Comparison of ENCODE assay signal across 1 cellular context in the genomic region with DNA sequence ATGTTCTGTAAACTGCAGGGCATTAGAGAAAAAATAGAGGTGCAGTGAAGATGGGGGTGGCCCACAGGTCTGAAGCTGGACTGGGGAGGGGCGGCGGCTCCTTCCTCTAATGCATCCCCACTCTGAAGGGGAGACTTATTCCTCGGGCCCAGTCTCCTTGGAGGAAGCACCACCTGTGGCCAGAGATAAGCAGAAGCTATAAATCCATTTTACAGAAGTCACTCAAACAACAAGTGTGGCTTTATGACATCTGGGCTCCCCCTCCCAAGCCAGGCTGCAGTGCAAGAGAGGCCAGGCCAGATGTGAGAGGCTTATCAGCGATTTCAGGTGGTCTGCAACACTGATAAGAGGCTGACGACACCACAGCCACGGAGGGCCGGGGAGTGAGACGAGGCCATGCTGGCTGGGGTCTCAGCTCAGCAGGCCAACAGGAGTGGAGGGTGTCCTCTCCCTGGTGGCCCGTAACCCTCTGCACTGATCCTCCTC.
TF ChIP-seq lines count a peak whose summit lies in the region.

No MANE protein-coding gene starts in this region.

TF ChIP-seq in K562, 482 proteins besides CTCF, POLR2A, EP300 and RAD21 (continued from another document and continues in another):
- TF ChIP-seq DLX4 (CRISPR knock-in tag; IDR thresholded peaks at IDR 0.05) (no peak), CTBP1 (IDR thresholded peaks at IDR 0.05; ENCODE audit: borderline replicate concordance) (peak; percentile 98), ZNF24 (IDR thresholded peaks at IDR 0.05) (peak; percentile 83), HOXB6 (CRISPR knock-in tag; IDR thresholded peaks at IDR 0.05; ENCODE audit: borderline replicate concordance) (no peak), ZNF668 (CRISPR knock-in tag; IDR thresholded peaks at IDR 0.05) (peak; percentile 29; the same call in 1 of the 2 replicates), ZNF444 (CRISPR knock-in tag; IDR thresholded peaks at IDR 0.05) (0 out of 2 replicates have a peak, but pooled peaks have one; percentile 54), ZNF644 (tag; IDR thresholded peaks at IDR 0.05; ENCODE audit: low read depth) (peak; percentile 97), MGA (IDR thresholded peaks at IDR 0.05) (peak; percentile 55; the same call in 1 of the 2 replicates), ATF7 (IDR thresholded peaks at IDR 0.05) (peak; percentile 95), ATF4 (CRISPR knock-in tag; IDR thresholded peaks at IDR 0.05) (peak; percentile 91), ZNF79 (CRISPR knock-in tag; IDR thresholded peaks at IDR 0.05; ENCODE audit: low read depth) (0 out of 2 replicates have a peak, but pooled peaks have one; percentile 25), MEIS2 (IDR thresholded peaks at IDR 0.05; ENCODE audit: partially characterized antibody) (peak; percentile 100), DPF2 (IDR thresholded peaks at IDR 0.05) (peak; percentile 99)
- TF ChIP-seq, protein P1, sequence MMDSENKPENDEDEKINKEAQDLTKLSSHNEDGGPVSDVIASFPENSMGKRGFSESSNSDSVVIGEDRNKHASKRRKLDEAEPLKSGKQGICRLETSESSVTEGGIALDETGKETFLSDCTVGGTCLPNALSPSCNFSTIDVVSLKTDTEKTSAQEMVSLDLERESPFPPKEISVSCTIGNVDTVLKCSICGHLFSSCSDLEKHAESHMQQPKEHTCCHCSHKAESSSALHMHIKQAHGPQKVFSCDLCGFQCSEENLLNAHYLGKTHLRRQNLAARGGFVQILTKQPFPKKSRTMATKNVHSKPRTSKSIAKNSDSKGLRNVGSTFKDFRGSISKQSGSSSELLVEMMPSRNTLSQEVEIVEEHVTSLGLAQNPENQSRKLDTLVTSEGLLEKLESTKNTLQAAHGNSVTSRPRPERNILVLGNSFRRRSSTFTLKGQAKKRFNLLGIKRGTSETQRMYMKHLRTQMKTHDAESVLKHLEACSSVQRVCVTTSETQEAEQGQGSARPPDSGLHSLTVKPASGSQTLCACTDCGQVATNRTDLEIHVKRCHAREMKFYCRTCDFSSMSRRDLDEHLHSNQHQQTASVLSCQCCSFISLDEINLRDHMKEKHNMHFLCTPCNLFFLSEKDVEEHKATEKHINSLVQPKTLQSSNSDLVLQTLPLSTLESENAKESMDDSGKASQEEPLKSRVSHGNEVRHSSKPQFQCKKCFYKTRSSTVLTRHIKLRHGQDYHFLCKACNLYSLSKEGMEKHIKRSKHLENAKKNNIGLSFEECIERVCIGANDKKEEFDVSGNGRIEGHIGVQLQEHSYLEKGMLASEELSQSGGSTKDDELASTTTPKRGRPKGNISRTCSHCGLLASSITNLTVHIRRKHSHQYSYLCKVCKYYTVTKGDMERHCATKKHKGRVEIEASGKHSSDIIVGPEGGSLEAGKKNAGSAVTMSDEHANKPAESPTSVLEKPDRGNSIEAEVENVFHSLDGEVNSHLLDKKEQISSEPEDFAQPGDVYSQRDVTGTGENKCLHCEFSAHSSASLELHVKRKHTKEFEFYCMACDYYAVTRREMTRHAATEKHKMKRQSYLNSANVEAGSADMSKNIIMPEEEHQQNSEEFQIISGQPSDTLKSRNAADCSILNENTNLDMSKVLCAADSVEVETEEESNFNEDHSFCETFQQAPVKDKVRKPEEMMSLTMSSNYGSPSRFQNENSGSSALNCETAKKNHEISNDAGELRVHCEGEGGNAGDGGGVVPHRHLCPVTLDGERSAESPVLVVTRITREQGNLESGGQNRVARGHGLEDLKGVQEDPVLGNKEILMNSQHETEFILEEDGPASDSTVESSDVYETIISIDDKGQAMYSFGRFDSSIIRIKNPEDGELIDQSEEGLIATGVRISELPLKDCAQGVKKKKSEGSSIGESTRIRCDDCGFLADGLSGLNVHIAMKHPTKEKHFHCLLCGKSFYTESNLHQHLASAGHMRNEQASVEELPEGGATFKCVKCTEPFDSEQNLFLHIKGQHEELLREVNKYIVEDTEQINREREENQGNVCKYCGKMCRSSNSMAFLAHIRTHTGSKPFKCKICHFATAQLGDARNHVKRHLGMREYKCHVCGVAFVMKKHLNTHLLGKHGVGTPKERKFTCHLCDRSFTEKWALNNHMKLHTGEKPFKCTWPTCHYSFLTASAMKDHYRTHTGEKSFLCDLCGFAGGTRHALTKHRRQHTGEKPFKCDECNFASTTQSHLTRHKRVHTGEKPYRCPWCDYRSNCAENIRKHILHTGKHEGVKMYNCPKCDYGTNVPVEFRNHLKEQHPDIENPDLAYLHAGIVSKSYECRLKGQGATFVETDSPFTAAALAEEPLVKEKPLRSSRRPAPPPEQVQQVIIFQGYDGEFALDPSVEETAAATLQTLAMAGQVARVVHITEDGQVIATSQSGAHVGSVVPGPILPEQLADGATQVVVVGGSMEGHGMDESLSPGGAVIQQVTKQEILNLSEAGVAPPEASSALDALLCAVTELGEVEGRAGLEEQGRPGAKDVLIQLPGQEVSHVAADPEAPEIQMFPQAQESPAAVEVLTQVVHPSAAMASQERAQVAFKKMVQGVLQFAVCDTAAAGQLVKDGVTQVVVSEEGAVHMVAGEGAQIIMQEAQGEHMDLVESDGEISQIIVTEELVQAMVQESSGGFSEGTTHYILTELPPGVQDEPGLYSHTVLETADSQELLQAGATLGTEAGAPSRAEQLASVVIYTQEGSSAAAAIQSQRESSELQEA (IDR thresholded peaks at IDR 0.05; ENCODE audit: low read depth), result no peak
- TF ChIP-seq, protein P2, sequence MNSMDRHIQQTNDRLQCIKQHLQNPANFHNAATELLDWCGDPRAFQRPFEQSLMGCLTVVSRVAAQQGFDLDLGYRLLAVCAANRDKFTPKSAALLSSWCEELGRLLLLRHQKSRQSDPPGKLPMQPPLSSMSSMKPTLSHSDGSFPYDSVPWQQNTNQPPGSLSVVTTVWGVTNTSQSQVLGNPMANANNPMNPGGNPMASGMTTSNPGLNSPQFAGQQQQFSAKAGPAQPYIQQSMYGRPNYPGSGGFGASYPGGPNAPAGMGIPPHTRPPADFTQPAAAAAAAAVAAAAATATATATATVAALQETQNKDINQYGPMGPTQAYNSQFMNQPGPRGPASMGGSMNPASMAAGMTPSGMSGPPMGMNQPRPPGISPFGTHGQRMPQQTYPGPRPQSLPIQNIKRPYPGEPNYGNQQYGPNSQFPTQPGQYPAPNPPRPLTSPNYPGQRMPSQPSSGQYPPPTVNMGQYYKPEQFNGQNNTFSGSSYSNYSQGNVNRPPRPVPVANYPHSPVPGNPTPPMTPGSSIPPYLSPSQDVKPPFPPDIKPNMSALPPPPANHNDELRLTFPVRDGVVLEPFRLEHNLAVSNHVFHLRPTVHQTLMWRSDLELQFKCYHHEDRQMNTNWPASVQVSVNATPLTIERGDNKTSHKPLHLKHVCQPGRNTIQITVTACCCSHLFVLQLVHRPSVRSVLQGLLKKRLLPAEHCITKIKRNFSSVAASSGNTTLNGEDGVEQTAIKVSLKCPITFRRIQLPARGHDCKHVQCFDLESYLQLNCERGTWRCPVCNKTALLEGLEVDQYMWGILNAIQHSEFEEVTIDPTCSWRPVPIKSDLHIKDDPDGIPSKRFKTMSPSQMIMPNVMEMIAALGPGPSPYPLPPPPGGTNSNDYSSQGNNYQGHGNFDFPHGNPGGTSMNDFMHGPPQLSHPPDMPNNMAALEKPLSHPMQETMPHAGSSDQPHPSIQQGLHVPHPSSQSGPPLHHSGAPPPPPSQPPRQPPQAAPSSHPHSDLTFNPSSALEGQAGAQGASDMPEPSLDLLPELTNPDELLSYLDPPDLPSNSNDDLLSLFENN (IDR thresholded peaks at IDR 0.05; ENCODE audit: low read depth in 2 of 2, low read length in 2 of 2), result peak in 1 of 2 experiments; percentile 97; a peak in 2 of 4 replicates
- TF ChIP-seq, protein P3, sequence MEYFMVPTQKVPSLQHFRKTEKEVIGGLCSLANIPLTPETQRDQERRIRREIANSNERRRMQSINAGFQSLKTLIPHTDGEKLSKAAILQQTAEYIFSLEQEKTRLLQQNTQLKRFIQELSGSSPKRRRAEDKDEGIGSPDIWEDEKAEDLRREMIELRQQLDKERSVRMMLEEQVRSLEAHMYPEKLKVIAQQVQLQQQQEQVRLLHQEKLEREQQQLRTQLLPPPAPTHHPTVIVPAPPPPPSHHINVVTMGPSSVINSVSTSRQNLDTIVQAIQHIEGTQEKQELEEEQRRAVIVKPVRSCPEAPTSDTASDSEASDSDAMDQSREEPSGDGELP (CRISPR knock-in tag; IDR thresholded peaks at IDR 0.05; ENCODE audit: borderline replicate concordance), result peak; percentile 89
- TF ChIP-seq, protein P4, sequence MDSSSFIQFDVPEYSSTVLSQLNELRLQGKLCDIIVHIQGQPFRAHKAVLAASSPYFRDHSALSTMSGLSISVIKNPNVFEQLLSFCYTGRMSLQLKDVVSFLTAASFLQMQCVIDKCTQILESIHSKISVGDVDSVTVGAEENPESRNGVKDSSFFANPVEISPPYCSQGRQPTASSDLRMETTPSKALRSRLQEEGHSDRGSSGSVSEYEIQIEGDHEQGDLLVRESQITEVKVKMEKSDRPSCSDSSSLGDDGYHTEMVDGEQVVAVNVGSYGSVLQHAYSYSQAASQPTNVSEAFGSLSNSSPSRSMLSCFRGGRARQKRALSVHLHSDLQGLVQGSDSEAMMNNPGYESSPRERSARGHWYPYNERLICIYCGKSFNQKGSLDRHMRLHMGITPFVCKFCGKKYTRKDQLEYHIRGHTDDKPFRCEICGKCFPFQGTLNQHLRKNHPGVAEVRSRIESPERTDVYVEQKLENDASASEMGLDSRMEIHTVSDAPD (CRISPR knock-in tag; IDR thresholded peaks at IDR 0.05), result no peak
